Comparison of ENCODE assay signal across 26 cellular contexts in the genomic region with DNA sequence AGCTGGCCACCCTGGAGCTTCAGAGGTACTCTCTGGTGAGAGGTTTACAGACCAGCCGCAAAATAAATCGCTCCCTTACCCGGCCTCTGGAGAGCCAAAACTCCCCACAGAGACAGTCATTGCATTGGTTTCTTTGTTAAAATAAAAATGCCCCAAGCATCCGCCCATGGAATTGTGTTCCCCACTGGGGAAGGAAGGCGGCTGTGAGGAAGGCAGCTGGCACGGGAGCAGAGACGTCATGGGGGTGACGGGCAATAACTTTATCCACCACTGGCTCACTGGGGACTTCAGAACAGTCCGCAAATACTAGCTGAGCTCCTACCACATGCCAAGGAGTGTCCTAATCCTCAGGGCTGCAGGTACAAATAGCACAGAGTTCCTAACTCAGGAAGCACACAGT.
"Had no signal": no experiment of that assay in that cellular context is flagged by ENCODE, and none has a peak within 500 bp of the region (broad histone marks: within the 10 kb centered on the region; RNA-seq: fewer than 3 reads in every experiment).

No MANE protein-coding gene starts in this region.

- ATAC-seq: foreskin keratinocyte; gastroesophageal sphincter; heart left ventricle; left cardiac atrium; left lung; natural killer cell treated with Interleukin-12 subunit alpha and Interleukin-12 subunit beta and Interleukin-15 and Interleukin-18, amount 100 ng/mL, for 72 hours; right lobe of liver; stimulated activated naive B cell treated with anti-CD40 and anti-IgM and Interleukin-4, amounts not matched to agents 10 μg/mL and 1 μg/mL and 100 μg/mL, for 72 hours had no signal

- H3K4me3 ChIP-seq: coronary artery, esophagus muscularis mucosa, gastroesophageal sphincter, heart left ventricle, hepatocyte, left lung, lung, right lobe of liver, thoracic aorta, tibial nerve had no signal

- H3K4me2 ChIP-seq: hepatocyte had no signal

- H3K4me1 Mint-ChIP-seq: central memory CD8-positive, alpha-beta T cell; memory B cell had no signal

- H3K4me1 ChIP-seq: foreskin keratinocyte, heart left ventricle, right lobe of liver, tibial nerve had no signal

- H3K36me3 Mint-ChIP-seq: memory B cell; natural killer cell treated with Interleukin-12 subunit alpha and Interleukin-12 subunit beta and Interleukin-15 and Interleukin-18, amount 100 ng/mL, for 72 hours had no signal

- H3K27ac Mint-ChIP-seq: memory B cell; naive B cell; natural killer cell treated with Interleukin-12 subunit alpha and Interleukin-12 subunit beta and Interleukin-15 and Interleukin-18, amount 100 ng/mL, for 72 hours; stimulated activated naive B cell treated with anti-CD40 and anti-IgM and Interleukin-4, amounts not matched to agents 10 μg/mL and 1 μg/mL and 100 μg/mL, for 72 hours; stimulated activated naive CD8-positive, alpha-beta T cell treated with anti-CD3 and anti-CD28 coated beads, Interleukin-15, Interleukin-2, amounts not matched to agents 100 ng/mL and 50 ng/mL, for 24 hours had no signal

- H3K4me3 Mint-ChIP-seq: central memory CD8-positive, alpha-beta T cell; memory B cell; naive B cell; natural killer cell treated with Interleukin-12 subunit alpha and Interleukin-12 subunit beta and Interleukin-15 and Interleukin-18, amount 100 ng/mL, for 72 hours; neural crest cell; stimulated activated naive B cell treated with anti-CD40 and anti-IgM and Interleukin-4, amounts not matched to agents 10 μg/mL and 1 μg/mL and 100 μg/mL, for 72 hours; stimulated activated naive CD8-positive, alpha-beta T cell treated with anti-CD3 and anti-CD28 coated beads, Interleukin-15, Interleukin-2, amounts not matched to agents 100 ng/mL and 50 ng/mL, for 24 hours had no signal

- H3K27me3 ChIP-seq: esophagus muscularis mucosa, foreskin keratinocyte, gastroesophageal sphincter, hepatocyte, right lobe of liver had no signal

- H3K9me3 ChIP-seq: esophagus muscularis mucosa, gastroesophageal sphincter, left lung, right lobe of liver, thoracic aorta had no signal

- H3K36me3 ChIP-seq: esophagus muscularis mucosa, gastroesophageal sphincter, heart left ventricle, left lung, right lobe of liver, thoracic aorta, tibial nerve had no signal

- H3K27ac ChIP-seq: coronary artery, esophagus muscularis mucosa, foreskin keratinocyte, gastroesophageal sphincter, heart left ventricle, hepatocyte, right lobe of liver, thoracic aorta, tibial nerve had no signal

- DNase-seq: dermis blood vessel endothelial cell; effector memory CD4-positive, alpha-beta T cell; foreskin keratinocyte; heart left ventricle; left cardiac atrium; left lung; naive B cell; nucleus accumbens; retina; right lobe of liver; small intestine; stimulated activated CD4-positive, alpha-beta T cell treated with anti-CD3 and anti-CD28 coated beads, Interleukin-15, amount 100 ng/mL, for 24 hours; stimulated activated CD4-positive, alpha-beta T cell treated with anti-CD3 and anti-CD28 coated beads, Interleukin-2, amount 100 ng/mL, for 48 hours; stimulated activated naive B cell treated with anti-CD40 and anti-IgM and Interleukin-4, amounts not matched to agents 10 μg/mL and 1 μg/mL and 100 μg/mL, for 72 hours had no signal

- H3K79me2 ChIP-seq: hepatocyte had no signal

- H3K9me3 Mint-ChIP-seq: central memory CD8-positive, alpha-beta T cell; natural killer cell treated with Interleukin-12 subunit alpha and Interleukin-12 subunit beta and Interleukin-15 and Interleukin-18, amount 100 ng/mL, for 72 hours; neural crest cell; stimulated activated naive CD8-positive, alpha-beta T cell treated with anti-CD3 and anti-CD28 coated beads, Interleukin-15, Interleukin-2, amounts not matched to agents 100 ng/mL and 50 ng/mL, for 24 hours had no signal

- H2AFZ ChIP-seq: hepatocyte had no signal
